Comparison of ENCODE assay signal across 21 cellular contexts in genomic region chr16:83682126-83682857, GRCh38.
"Had no signal": no experiment of that assay in that cellular context is flagged by ENCODE, and none has a peak within 500 bp of the region (broad histone marks: within the 10 kb centered on the region; RNA-seq: fewer than 3 reads in every experiment).

No MANE protein-coding gene starts in this region.

- H3K4me3 ChIP-seq: cardiac muscle cell, lung, prostate gland, skin epidermis had no signal

- DNase-seq: activated CD4-positive, alpha-beta memory T cell treated with anti-CD3 and anti-CD28 coated beads, Interleukin-2, amount 10 ng/mL, durations not matched to agents 7 days and 5 days; activated CD4-positive, alpha-beta T cell treated with anti-CD3 and anti-CD28 coated beads for 36 hours; activated CD8-positive, alpha-beta memory T cell treated with anti-CD3 and anti-CD28 coated beads, Interleukin-2, amount 10 ng/mL, durations not matched to agents 7 days and 5 days; activated naive CD4-positive, alpha-beta T cell; activated naive CD8-positive, alpha-beta T cell treated with anti-CD3 and anti-CD28 coated beads for 36 hours; amniotic stem cell; foreskin fibroblast; hippocampal formation; islet precursor cell; midbrain; stimulated activated CD4-positive, alpha-beta T cell treated with anti-CD3 and anti-CD28 coated beads, Interleukin-2, amount 100 ng/mL, for 48 hours; stimulated activated naive CD8-positive, alpha-beta T cell treated with anti-CD3 and anti-CD28 coated beads, Interleukin-15, amount 100 ng/mL, for 72 hours; T-helper 2 cell had no signal

- H3K4me1 ChIP-seq: prostate gland had no signal

- ATAC-seq: activated CD4-positive, alpha-beta T cell treated with anti-CD3 and anti-CD28 coated beads for 36 hours; activated CD8-positive, alpha-beta memory T cell treated with anti-CD3 and anti-CD28 coated beads, Interleukin-2, amount 10 ng/mL, durations not matched to agents 7 days and 5 days; activated T-helper 17 cell treated with anti-CD3 and anti-CD28 coated beads, Interleukin-2, amount 50 U/mL, for 72 hours; left lobe of liver; stimulated activated naive CD8-positive, alpha-beta T cell treated with anti-CD3 and anti-CD28 coated beads, Interleukin-15, amount 100 ng/mL, for 72 hours had no signal

- H3K9me3 Mint-ChIP-seq: activated CD4-positive, alpha-beta memory T cell treated with anti-CD3 and anti-CD28 coated beads, Interleukin-2, amount 10 ng/mL, durations not matched to agents 7 days and 5 days; activated naive CD8-positive, alpha-beta T cell treated with anti-CD3 and anti-CD28 coated beads for 36 hours; activated T-helper 17 cell treated with anti-CD3 and anti-CD28 coated beads, Interleukin-2, amount 50 U/mL, for 72 hours; neural crest cell; stimulated activated naive CD8-positive, alpha-beta T cell treated with anti-CD3 and anti-CD28 coated beads, Interleukin-15, amount 100 ng/mL, for 72 hours; type B pancreatic cell had no signal

- H3K4me3 Mint-ChIP-seq: activated CD4-positive, alpha-beta memory T cell treated with anti-CD3 and anti-CD28 coated beads, Interleukin-2, amount 10 ng/mL, durations not matched to agents 7 days and 5 days; activated CD4-positive, alpha-beta T cell treated with anti-CD3 and anti-CD28 coated beads for 36 hours; activated CD8-positive, alpha-beta memory T cell treated with anti-CD3 and anti-CD28 coated beads, Interleukin-2, amount 10 ng/mL, durations not matched to agents 7 days and 5 days; activated naive CD8-positive, alpha-beta T cell treated with anti-CD3 and anti-CD28 coated beads for 36 hours; activated T-helper 17 cell treated with anti-CD3 and anti-CD28 coated beads, Interleukin-2, amount 50 U/mL, for 72 hours; neural crest cell; stimulated activated naive CD8-positive, alpha-beta T cell treated with anti-CD3 and anti-CD28 coated beads, Interleukin-15, amount 100 ng/mL, for 72 hours; type B pancreatic cell had no signal

- H3K27me3 Mint-ChIP-seq: activated CD4-positive, alpha-beta memory T cell treated with anti-CD3 and anti-CD28 coated beads, Interleukin-2, amount 10 ng/mL, durations not matched to agents 7 days and 5 days had no signal

- H3K36me3 ChIP-seq: cardiac muscle cell, prostate gland had no signal

- H3K27ac ChIP-seq: cardiac muscle cell, prostate gland, skin epidermis had no signal

- H3K36me3 Mint-ChIP-seq: activated CD8-positive, alpha-beta memory T cell treated with anti-CD3 and anti-CD28 coated beads, Interleukin-2, amount 10 ng/mL, durations not matched to agents 7 days and 5 days; activated naive CD8-positive, alpha-beta T cell treated with anti-CD3 and anti-CD28 coated beads for 36 hours; type B pancreatic cell had no signal

- H3K9me3 ChIP-seq: prostate gland had no signal

- H3K27ac Mint-ChIP-seq: activated CD4-positive, alpha-beta memory T cell treated with anti-CD3 and anti-CD28 coated beads, Interleukin-2, amount 10 ng/mL, durations not matched to agents 7 days and 5 days; activated CD4-positive, alpha-beta T cell treated with anti-CD3 and anti-CD28 coated beads for 36 hours; activated CD8-positive, alpha-beta memory T cell treated with anti-CD3 and anti-CD28 coated beads, Interleukin-2, amount 10 ng/mL, durations not matched to agents 7 days and 5 days; activated naive CD8-positive, alpha-beta T cell treated with anti-CD3 and anti-CD28 coated beads for 36 hours; activated T-helper 17 cell treated with anti-CD3 and anti-CD28 coated beads, Interleukin-2, amount 50 U/mL, for 72 hours; stimulated activated naive CD8-positive, alpha-beta T cell treated with anti-CD3 and anti-CD28 coated beads, Interleukin-15, amount 100 ng/mL, for 72 hours; type B pancreatic cell had no signal

- H3K27me3 ChIP-seq: cardiac muscle cell had no signal

- H3K4me1 Mint-ChIP-seq: activated CD4-positive, alpha-beta memory T cell treated with anti-CD3 and anti-CD28 coated beads, Interleukin-2, amount 10 ng/mL, durations not matched to agents 7 days and 5 days; activated CD4-positive, alpha-beta T cell treated with anti-CD3 and anti-CD28 coated beads for 36 hours; activated CD8-positive, alpha-beta memory T cell treated with anti-CD3 and anti-CD28 coated beads, Interleukin-2, amount 10 ng/mL, durations not matched to agents 7 days and 5 days; activated naive CD8-positive, alpha-beta T cell treated with anti-CD3 and anti-CD28 coated beads for 36 hours; activated T-helper 17 cell treated with anti-CD3 and anti-CD28 coated beads, Interleukin-2, amount 50 U/mL, for 72 hours; stimulated activated naive CD8-positive, alpha-beta T cell treated with anti-CD3 and anti-CD28 coated beads, Interleukin-15, amount 100 ng/mL, for 72 hours had no signal
